Comparison of ENCODE assay signal across 8 cellular contexts in genomic region chr12:131948713-131949430, GRCh38. TPM values are rescaled to one million over a fixed set of nuclear protein-coding genes. Genes with fewer than 3 reads are reported as not detected.
DNase-seq lines count a peak whose midpoint lies in the region; ATAC-seq, FAIRE-seq and TF ChIP-seq lines count a peak whose summit lies in the region.
"Not testable (repeated sequence)": the region's sequence is repeated elsewhere in the genome, so short reads cannot be mapped to it uniquely, and the experiment has no call there.

No MANE protein-coding gene starts in this region.

- H3K4me1 Mint-ChIP-seq in GM23338: not testable (repeated sequence)
- peaks cover 38% of the 10 kb centered on the region for H3K4me1 Mint-ChIP-seq in activated T-cell treated with anti-CD3 and anti-CD28 coated beads, Interleukin-2, amount 50 U/mL, for 24 hours (ENCODE audit: low read depth)
- peaks cover 18% of the 10 kb centered on the region for H3K4me1 Mint-ChIP-seq in central memory CD8-positive, alpha-beta T cell

- intact Hi-C loops in heart left ventricle (cut with DNase I): loop anchor here in 8 of 10 donors (2.0 to 10.0 kb wide), 12 partner anchors 20 to 342 kb away; partner anchors contain the start of genes PUS1 (in 2 of the 8), SFSWAP (in 2 of the 8) and ULK1 (in 1 of the 8)

- peak overlapping the region; percentile 36 for H3K4me3 ChIP-seq in A549
- H3K4me3 ChIP-seq in GM23338: peak overlapping the region; percentile 91; the same call in 1 of the 2 replicates
- H3K4me3 ChIP-seq in OCI-LY3 (ENCODE audit: low read length): peak overlapping the region; percentile 94
- peak overlapping the region in 10 of 12 donors; percentile 62 to 99 (median 91) for H3K4me3 ChIP-seq in heart left ventricle
- H3K4me3 ChIP-seq in muscle layer of colon (ENCODE audit: low read depth in 1 of 2, low read length in 2 of 2): not testable (repeated sequence)
- H3K4me3 ChIP-seq in skeletal muscle tissue (ENCODE audit: low read length in 3 of 3): peak overlapping the region; percentile 60 to 75 (median 67)

- H2AFZ ChIP-seq in GM23338: peak overlapping the region; percentile 90; the same call in 1 of the 2 replicates
- peak overlapping the region; percentile 72; the same call in 1 of the 2 replicates for H2AFZ ChIP-seq in OCI-LY3 (ENCODE audit: low read depth, low read length)

- not testable (repeated sequence) for TF ChIP-seq POLR2A in A549 (IDR thresholded peaks at IDR 0.05; ENCODE audit: low read length); heart left ventricle (IDR thresholded peaks at IDR 0.05)

- H4K20me1 ChIP-seq in GM23338 (replicated peaks; ENCODE audit: insufficient read depth) (peaks cover 21% of the 10 kb centered on the region), OCI-LY3 (ENCODE audit: insufficient read depth, low read length) (peaks cover 22% of the 10 kb centered on the region)

- not testable (repeated sequence) for H3K9me3 ChIP-seq in A549; OCI-LY3 (ENCODE audit: insufficient read depth, low read length); heart left ventricle; muscle layer of colon (ENCODE audit: low read length); skeletal muscle tissue (ENCODE audit: control insufficient read depth in 3 of 3, low read length in 3 of 3)

- peaks cover 20% of the 10 kb centered on the region for H3F3A ChIP-seq in GM23338 (replicated peaks; ENCODE audit: low read depth)

- FAIRE-seq in A549 (lab: Jason Lieb, UNC): not testable (repeated sequence)

- H3K79me2 ChIP-seq in GM23338 (replicated peaks; ENCODE audit: insufficient read depth): peaks cover 36% of the 10 kb centered on the region
- H3K79me2 ChIP-seq in OCI-LY3 (ENCODE audit: low read length): peaks cover 40% of the 10 kb centered on the region

- CTCF ChIA-PET in A549 (lab: Yijun Ruan, JAX): interaction anchor here (0.7 to 5.9 kb wide), 10 partner anchors 14 to 114 kb away, joined by 3 to 58 read pairs (median 4); no protein-coding TSS in a partner anchor

- H3K4me2 ChIP-seq in A549 (peak overlapping the region; percentile 63), GM23338 (peak overlapping the region; percentile 71; the same call in 1 of the 2 replicates), OCI-LY3 (ENCODE audit: low read length) (peak overlapping the region; percentile 88)

- peak overlapping the region; percentile 75 to 98 for H3K27ac ChIP-seq in A549
- not testable (repeated sequence) for H3K27ac ChIP-seq in GM23338 (ENCODE audit: low read depth); OCI-LY3 (ENCODE audit: low read length)
- peak overlapping the region in 11 of 12 donors; percentile 57 to 87 (median 80) for H3K27ac ChIP-seq in heart left ventricle
- peak overlapping the region; percentile 57 for H3K27ac ChIP-seq in muscle layer of colon (ENCODE audit: low read depth, low read length)
- H3K27ac ChIP-seq in skeletal muscle tissue (ENCODE audit: low read depth, low read length): peak overlapping the region; percentile 72

- 71% methylated on average over 23 of the region's 23 CpGs for WGBS in A549 (ENCODE audit: missing lambda C conversion rate)
- 50 to 59% (median 55%) methylated on average over 23 of the region's 23 CpGs for WGBS in heart left ventricle, 4 donors

- not testable (repeated sequence) for H3K9me3 Mint-ChIP-seq in GM23338; activated T-cell treated with anti-CD3 and anti-CD28 coated beads, Interleukin-2, amount 50 U/mL, for 24 hours; central memory CD8-positive, alpha-beta T cell

- H3K36me3 ChIP-seq in GM23338 (ENCODE audit: insufficient read depth); OCI-LY3 (replicated peaks; ENCODE audit: low read depth, low read length); muscle layer of colon (ENCODE audit: insufficient read depth, low read length); skeletal muscle tissue (ENCODE audit: control insufficient read depth in 3 of 3, insufficient read depth in 3 of 3, low read length in 3 of 3): not testable (repeated sequence)
- H3K36me3 ChIP-seq in heart left ventricle: peaks cover 0 to 14% (median 1%) of the 10 kb centered on the region in 9 donors

- not testable (repeated sequence) for DNase-seq in A549 (ENCODE audit: low read depth in 1 of 2, low spot score in 1 of 2); GM23338 (ENCODE audit: low spot score); activated T-cell treated with anti-CD3 and anti-CD28 coated beads, Interleukin-2, amount 50 U/mL, for 24 hours; central memory CD8-positive, alpha-beta T cell (ENCODE audit: low spot score in 2 of 2); heart left ventricle

- not testable (repeated sequence) for H3K27me3 ChIP-seq in GM23338 (ENCODE audit: insufficient read depth); OCI-LY3 (ENCODE audit: low read depth, low read length); heart left ventricle; muscle layer of colon (ENCODE audit: control insufficient read depth in 1 of 2, insufficient read depth in 2 of 2, low read length in 2 of 2); skeletal muscle tissue (ENCODE audit: control insufficient read depth in 3 of 3, insufficient read depth in 3 of 3, low read length in 3 of 3)

- not testable (repeated sequence) for H3K4me1 ChIP-seq in A549; OCI-LY3 (ENCODE audit: low read length); muscle layer of colon (ENCODE audit: insufficient read depth, low read length)
- peaks cover 12% of the 10 kb centered on the region for H3K4me1 ChIP-seq in GM23338 (ENCODE audit: insufficient read depth)
- H3K4me1 ChIP-seq in heart left ventricle: peaks cover 0 to 47% (median 15%) of the 10 kb centered on the region in 12 donors
- peaks cover 12 to 21% (median 15%) of the 10 kb centered on the region in 3 donors for H3K4me1 ChIP-seq in skeletal muscle tissue (ENCODE audit: control insufficient read depth in 3 of 3, insufficient read depth in 3 of 3, low read length in 3 of 3)

- POLR2A ChIA-PET in A549 (lab: Yijun Ruan, JAX): interaction anchor here (0.7 to 1.5 kb wide), 3 partner anchors 19 to 99 kb away, joined by 3 to 6 read pairs (median 4); no protein-coding TSS in a partner anchor

- H3K4me3 Mint-ChIP-seq in GM23338: peak overlapping the region; percentile 63
- H3K4me3 Mint-ChIP-seq in activated T-cell treated with anti-CD3 and anti-CD28 coated beads, Interleukin-2, amount 50 U/mL, for 24 hours: peak overlapping the region; percentile 73
- peak overlapping the region; percentile 89 for H3K4me3 Mint-ChIP-seq in central memory CD8-positive, alpha-beta T cell

- not testable (repeated sequence) for TF ChIP-seq EP300 in A549 (IDR thresholded peaks at IDR 0.05)

- H3K9ac ChIP-seq in OCI-LY3 (ENCODE audit: low read length) (peak overlapping the region; percentile 60; the same call in 1 of the 2 replicates), skeletal muscle tissue (ENCODE audit: low read depth in 1 of 3, low read length in 3 of 3) (peak overlapping the region in 2 of 3 donors; percentile 45 to 64)
- not testable (repeated sequence) for H3K9ac ChIP-seq in muscle layer of colon (ENCODE audit: low read length)

- H3K36me3 Mint-ChIP-seq in GM23338 (ENCODE audit: low read depth): peaks cover 22% of the 10 kb centered on the region
- peaks cover 52% of the 10 kb centered on the region for H3K36me3 Mint-ChIP-seq in activated T-cell treated with anti-CD3 and anti-CD28 coated beads, Interleukin-2, amount 50 U/mL, for 24 hours (ENCODE audit: low read depth)
- peaks cover 11% of the 10 kb centered on the region for H3K36me3 Mint-ChIP-seq in central memory CD8-positive, alpha-beta T cell (ENCODE audit: insufficient read depth)

- peaks cover 12% of the 10 kb centered on the region for H3K27me3 Mint-ChIP-seq in GM23338 (ENCODE audit: insufficient read depth, low read depth, poor library complexity)
- not testable (repeated sequence) for H3K27me3 Mint-ChIP-seq in activated T-cell treated with anti-CD3 and anti-CD28 coated beads, Interleukin-2, amount 50 U/mL, for 24 hours; central memory CD8-positive, alpha-beta T cell

- TF ChIP-seq CTCF in A549 (IDR thresholded peaks at IDR 0.05); GM23338 (conservative IDR thresholded peaks at IDR 0.05; ENCODE audit: low read depth in 2 of 2); OCI-LY3 (IDR thresholded peaks at IDR 0.05; ENCODE audit: low read depth, low read length); heart left ventricle (IDR thresholded peaks at IDR 0.05): not testable (repeated sequence)

- H3K27ac Mint-ChIP-seq in GM23338: not testable (repeated sequence)
- H3K27ac Mint-ChIP-seq in activated T-cell treated with anti-CD3 and anti-CD28 coated beads, Interleukin-2, amount 50 U/mL, for 24 hours: peak overlapping the region; percentile 94
- peak overlapping the region; percentile 86 for H3K27ac Mint-ChIP-seq in central memory CD8-positive, alpha-beta T cell (ENCODE audit: low read depth)

- TF ChIP-seq RAD21 in A549 (conservative IDR thresholded peaks at IDR 0.05 in 1 of 2, IDR thresholded peaks at IDR 0.05 in 1 of 2): not testable (repeated sequence)

- not testable (repeated sequence) for ATAC-seq in A549; GM23338; central memory CD8-positive, alpha-beta T cell (replicated peaks; ENCODE audit: extremely low read depth, poor library complexity, severe bottlenecking)
- ATAC-seq in heart left ventricle: peak in 1 of 4 donors; percentile 1

- not testable (repeated sequence) for H3K9me2 ChIP-seq in GM23338 (ENCODE audit: insufficient read depth)

RNA-seq across cellular contexts. Expression of gene EP400, which starts 0.9 kb away (rescaled TPM):
- polyA plus RNA-seq in A549 (2011; rRNA removed) (9.7 and 18.5 TPM in 2 replicates), A549 (2017; fragmentation: RNase III; extraction: RNeasy Plus Mini Kit Qiagen cat#74134 plus additional on column Dnase treatment) (14.9 to 18.0 TPM (median 15.2 TPM) in 3 replicates), GM23338 (2016; fragmentation: Nextera tagmentation; extraction: Ambion mirVana) (24.5 and 26.3 TPM in 2 replicates), heart left ventricle (10 to 100 TPM in 1 of 2 donors, 1 to 10 TPM in 1; 9.8 to 10.5 TPM)
- 9.4 and 11.5 TPM in 2 replicates for polyA plus RNA-seq in A549 (2012; cell fraction: cytosol; rRNA removed)
- 35.1 and 46.1 TPM in 2 replicates for polyA plus RNA-seq in A549 (2012; cell fraction: nucleus; rRNA removed)
- polyA minus RNA-seq in A549 (2011; rRNA and poly(A)+ RNA removed): 21.2 and 25.8 TPM in 2 replicates
- 47.7 and 57.2 TPM in 2 replicates for total RNA-seq in GM23338 (2014; rRNA removed; shearing (Covaris generic))
- total RNA-seq in heart left ventricle (10 to 100 TPM; 10.3 to 27.8 (median 18.3) TPM), skeletal muscle tissue (11.0 TPM)

RNA-seq across cellular contexts. Expression of gene PUS1, which starts 19.8 kb away (rescaled TPM):
- polyA plus RNA-seq in A549 (2011; rRNA removed): 47.9 and 62.8 TPM in 2 replicates
- 173 and 184 TPM in 2 replicates for polyA plus RNA-seq in A549 (2012; cell fraction: cytosol; rRNA removed)
- 253 and 289 TPM in 2 replicates for polyA plus RNA-seq in A549 (2012; cell fraction: nucleus; rRNA removed)
- polyA plus RNA-seq in A549 (2017; fragmentation: RNase III; extraction: RNeasy Plus Mini Kit Qiagen cat#74134 plus additional on column Dnase treatment): 50.3 to 55.0 TPM (median 51.1 TPM) in 3 replicates
- 50.5 and 54.5 TPM in 2 replicates for polyA minus RNA-seq in A549 (2011; rRNA and poly(A)+ RNA removed)
- total RNA-seq in GM23338 (2014; rRNA removed; shearing (Covaris generic)): 72.7 and 73.0 TPM in 2 replicates
- 52.4 and 59.3 TPM in 2 replicates for polyA plus RNA-seq in GM23338 (2016; fragmentation: Nextera tagmentation; extraction: Ambion mirVana)
- total RNA-seq in heart left ventricle: 10 to 100 TPM in 2 of 9 donors, 1 to 10 TPM in 7; 6.1 to 10.7 (median 8.1) TPM
- polyA plus RNA-seq in heart left ventricle: 10 to 100 TPM in 1 of 2 donors, 1 to 10 TPM in 1; 8.8 to 13.5 TPM
- 4.7 TPM for total RNA-seq in skeletal muscle tissue

RNA-seq across cellular contexts. Expression of gene ULK1, which starts 54.5 kb away (rescaled TPM):
- polyA plus RNA-seq in A549 (2011; rRNA removed): 15.1 and 18.4 TPM in 2 replicates
- polyA plus RNA-seq in A549 (2012; cell fraction: cytosol; rRNA removed): 43.7 and 65.4 TPM in 2 replicates
- 271 and 363 TPM in 2 replicates for polyA plus RNA-seq in A549 (2012; cell fraction: nucleus; rRNA removed)
- 37.7 to 49.2 TPM (median 46.2 TPM) in 3 replicates for polyA plus RNA-seq in A549 (2017; fragmentation: RNase III; extraction: RNeasy Plus Mini Kit Qiagen cat#74134 plus additional on column Dnase treatment)
- 13.4 and 13.5 TPM in 2 replicates for polyA minus RNA-seq in A549 (2011; rRNA and poly(A)+ RNA removed)
- 26.2 and 33.8 TPM in 2 replicates for total RNA-seq in GM23338 (2014; rRNA removed; shearing (Covaris generic))
- polyA plus RNA-seq in GM23338 (2016; fragmentation: Nextera tagmentation; extraction: Ambion mirVana): 8.4 and 9.3 TPM in 2 replicates
- total RNA-seq in heart left ventricle: 10 to 100 TPM; 21.9 to 56.0 (median 42.4) TPM
- polyA plus RNA-seq in heart left ventricle: 10 to 100 TPM; 23.0 to 24.7 TPM
- total RNA-seq in skeletal muscle tissue: 5.7 TPM
